In genomic region chr20:62936996-62937352, GRCh38 we compare ENCODE assay signal across 8 cellular contexts. TPM values are rescaled to one million over a fixed set of nuclear protein-coding genes. Genes with fewer than 3 reads are reported as not detected.
A peak's percentile ranks its signal among the peaks of the same experiment; 100 is the strongest.
DNase-seq lines count a peak whose midpoint lies in the region; ATAC-seq, FAIRE-seq and TF ChIP-seq lines count a peak whose summit lies in the region.

No MANE protein-coding gene starts in this region.

- H3K4me1 ChIP-seq in K562 (replicated peaks in 1 of 2; ENCODE audit: control insufficient read depth in 2 of 2, insufficient read depth in 2 of 2, low read length in 2 of 2) (peaks cover 35 to 56% of the 10 kb centered on the region in 2 experiments; a peak in 4 of 5 replicates), upper lobe of right lung (peaks cover 28% of the 10 kb centered on the region)

- intact Hi-C loops in CD4-positive, alpha-beta T cell (cut with DNase I, micrococcal nuclease), result loop anchor here (1.0 to 10.0 kb wide), 7 partner anchors 9 to 530 kb away; partner anchors contain the start of genes ARFGAP1 (in 1 of the 2), CABLES2 (in 1 of the 2), DIDO1 (in 1 of the 2) and YTHDF1 (in 1 of the 2)
- intact Hi-C loops in K562 (cut with micrococcal nuclease) (loop anchor here (1.0 kb wide), 1 partner anchor 11 kb away; the partner anchor contains the start of gene DIDO1), lower leg skin (cut with DNase I; ENCODE audit: low total_unique reads) (no loop called here), upper lobe of right lung (cut with DNase I) (no loop called here)

- peaks cover 95% of the 10 kb centered on the region for H3K79me2 ChIP-seq in K562 (ENCODE audit: control insufficient read depth, insufficient read depth, low read length)

- H3K9me1 ChIP-seq in K562 (ENCODE audit: control insufficient read depth, insufficient read depth, low read length), result peaks cover 7% of the 10 kb centered on the region

- H3K4me3 Mint-ChIP-seq in CD4-positive, alpha-beta T cell, result peak overlapping the region; percentile 96

- in situ Hi-C loops in K562 (cut with MboI), result no loop called here

- no peaks in the 10 kb centered on the region for H3K9me3 ChIP-seq in CD4-positive, alpha-beta T cell (ENCODE audit: control insufficient read depth, low read length)
- H3K9me3 ChIP-seq in K562 (replicated peaks; ENCODE audit: control insufficient read depth, insufficient read depth, low read depth, low read length) (no peaks in the 10 kb centered on the region), upper lobe of right lung (no peaks in the 10 kb centered on the region)

- CTCF ChIA-PET in CD4-positive, alpha-beta T cell (lab: Charles Lee), result interaction anchor here (1.0 to 3.4 kb wide), 6 partner anchors 11 to 41 kb away, joined by 3 to 11 read pairs (median 5); no protein-coding TSS in a partner anchor
- CTCF ChIA-PET in K562 (lab: Yijun Ruan, JAX; ENCODE audit: low intra/inter-chr PET ratio), result no interaction called here

- peak overlapping the region; percentile 97 to 99 for H3K9ac ChIP-seq in K562 (ENCODE audit: insufficient read depth in 1 of 2, low read depth in 2 of 2, low read length in 2 of 2)

- no peak for DNase-seq in CD4-positive, alpha-beta T cell
- DNase-seq in K562 (ENCODE audit: extremely low read depth in 1 of 4, low spot score in 3 of 4) (peak in 1 of 4 experiments; percentile 39), lower leg skin (ENCODE audit: low spot score in 2 of 2) (no peak), upper lobe of right lung (no peak), NCI-H524 (lab: John Stamatoyannopoulos, UW) (no peak), NCI-H226 (no peak), mesenteric fat pad (ENCODE audit: low spot score) (no peak)

- peaks cover 41% of the 10 kb centered on the region for H3K36me3 Mint-ChIP-seq in CD4-positive, alpha-beta T cell (ENCODE audit: low read depth)

- peak; percentile 56 for FAIRE-seq in K562 (lab: Jason Lieb, UNC)

- no peak for TF ChIP-seq CTCF in CD4-positive, alpha-beta T cell (IDR thresholded peaks at IDR 0.05)
- TF ChIP-seq CTCF in K562 (IDR thresholded peaks at IDR 0.05 in 2 of 3, conservative IDR thresholded peaks at IDR 0.05 in 1 of 3; ENCODE audit: insufficient read depth in 2 of 3, low read depth in 1 of 3, low read length in 3 of 3) (no peak), lower leg skin (IDR thresholded peaks at IDR 0.05) (no peak), upper lobe of right lung (IDR thresholded peaks at IDR 0.05) (no peak)

- no peak for TF ChIP-seq RAD21 in Ishikawa (IDR thresholded peaks at IDR 0.05; ENCODE audit: low read depth)
- no peak for TF ChIP-seq RAD21 in K562 (CRISPR knock-in tag; conservative IDR thresholded peaks at IDR 0.05 in 1 of 2, IDR thresholded peaks at IDR 0.05 in 1 of 2)

- H4K20me1 ChIP-seq in K562 (replicated peaks; ENCODE audit: control insufficient read depth, insufficient read depth, low read length), result peaks cover 32% of the 10 kb centered on the region

- no peaks in the 10 kb centered on the region for H3K9me3 Mint-ChIP-seq in CD4-positive, alpha-beta T cell

- TF ChIP-seq EP300 in Ishikawa (IDR thresholded peaks at IDR 0.05; ENCODE audit: borderline replicate concordance), result no peak
- no peak for TF ChIP-seq EP300 in K562 (IDR thresholded peaks at IDR 0.05; ENCODE audit: low read length)

- H3K4me2 ChIP-seq in K562 (ENCODE audit: insufficient read depth, low read length), result peak overlapping the region; percentile 99

- H3K4me1 Mint-ChIP-seq in CD4-positive, alpha-beta T cell (ENCODE audit: low read depth), result peaks cover 36% of the 10 kb centered on the region

- peak overlapping the region; percentile 92 for H3K27ac Mint-ChIP-seq in CD4-positive, alpha-beta T cell

- H2AFZ ChIP-seq in K562 (ENCODE audit: low read depth, low read length), result peak overlapping the region; percentile 90

- H3K27ac ChIP-seq in CD4-positive, alpha-beta T cell (ENCODE audit: low read depth, low read length), result peak overlapping the region; percentile 84
- H3K27ac ChIP-seq in K562 (ENCODE audit: extremely low read depth, low read depth, low read length) (peak overlapping the region; percentile 97), upper lobe of right lung (peak overlapping the region; percentile 93)

- no TSS peak for BruUV-seq in K562 (replicated peaks; lab: Mats Ljungman, UMichigan)

- no peak for TF ChIP-seq POLR2A in K562 (conservative IDR thresholded peaks at IDR 0.05)
- no peak for TF ChIP-seq POLR2A in lower leg skin (IDR thresholded peaks at IDR 0.05)

- WGBS in K562 (ENCODE audit: insufficient coverage, low coverage, missing lambda C conversion rate), result under 1% methylated on average over 17 of the region's 18 CpGs
- 1 to 2% methylated on average over 18 of the region's 18 CpGs for WGBS in lower leg skin, 2 donors

- no peaks in the 10 kb centered on the region for H3K27me3 Mint-ChIP-seq in CD4-positive, alpha-beta T cell

- POLR2A ChIA-PET in CD4-positive, alpha-beta T cell (lab: Charles Lee), result interaction anchor here (0.9 to 5.1 kb wide), 8 partner anchors 10 to 143 kb away, joined by 3 to 69 read pairs (median 6); partner anchors contain the start of genes DIDO1 and SLC17A9
- POLR2A ChIA-PET in K562 (lab: Yijun Ruan, JAX), result interaction anchor here (0.6 to 5.3 kb wide), 8 partner anchors 8 to 62 kb away, joined by 3 to 64 read pairs (median 12); partner anchors contain the start of gene DIDO1

- no peak for ATAC-seq in CD4-positive, alpha-beta T cell (ENCODE audit: poor library complexity)
- ATAC-seq in K562, result peak; percentile 5; the same call in 1 of the 3 replicates
- ATAC-seq in upper lobe of right lung, result no peak

- no peaks in the 10 kb centered on the region for H3K27me3 ChIP-seq in CD4-positive, alpha-beta T cell (ENCODE audit: control insufficient read depth, insufficient read depth, low read length)
- H3K27me3 ChIP-seq in K562 (ENCODE audit: control insufficient read depth in 2 of 2, insufficient read depth in 2 of 2, low read length in 2 of 2) (no peaks in the 10 kb centered on the region), upper lobe of right lung (no peaks in the 10 kb centered on the region)

- H3K36me3 ChIP-seq in K562 (ENCODE audit: control insufficient read depth, insufficient read depth, low read length), result peaks cover 64% of the 10 kb centered on the region
- H3K36me3 ChIP-seq in upper lobe of right lung, result peaks cover 9% of the 10 kb centered on the region

- H3K4me3 ChIP-seq in K562 (peak overlapping the region; percentile 97), lower leg skin (ENCODE audit: low read depth, poor library complexity, severe bottlenecking) (peak overlapping the region; percentile 94), upper lobe of right lung (peak overlapping the region; percentile 93)

RNA-seq across cellular contexts. Expression of gene GID8, which starts 1.0 kb away (rescaled TPM):
- 10 to 100 TPM; 39.6 to 46.1 TPM for total RNA-seq in CD4-positive, alpha-beta T cell
- total RNA-seq in K562 (2011; cell fraction: chromatin; rRNA removed; ENCODE audit: low replicate concordance), result 26.6 and 28.0 TPM in 2 replicates
- 15.2 and 19.5 TPM in 2 replicates for total RNA-seq in K562 (2011; cell fraction: nucleolus; rRNA removed)
- 23.8 and 32.1 TPM in 2 replicates for total RNA-seq in K562 (2011; cell fraction: nucleoplasm; rRNA removed)
- total RNA-seq in K562 (2014; rRNA removed) (22.2 and 26.0 TPM in 2 replicates), K562 (2014; rRNA removed; fragmentation: Illumina TruSeq; extraction: Trizol) (21.8 and 23.4 TPM in 2 replicates), K562 (2015; rRNA removed; fragmentation: Illumina TruSeq; extraction: Trizol) (22.4 and 23.0 TPM in 2 replicates), K562 (2021) (29.0 and 31.6 TPM in 2 replicates), lower leg skin (10 to 100 TPM; 39.6 to 59.3 (median 44.2) TPM), upper lobe of right lung (27.4 TPM), mesenteric fat pad (22.6 TPM)
- polyA plus RNA-seq in K562 (2011; rRNA removed) (24.6 and 26.3 TPM in 2 replicates), K562 (2014; fragmentation: Illumina TruSeq; extraction: Trizol) (22.2 TPM in 2 replicates), K562 (2014; fragmentation: Nextera tagmentation; extraction: Ambion mirVana) (10 to 100 TPM in 1 of 2 experiments, 1 to 10 TPM in 1; 7.5 to 12.9 TPM), K562 (2014; rRNA removed) (24.9 and 25.7 TPM in 2 replicates)
- polyA plus RNA-seq in K562 (2011; cell fraction: cytosol; rRNA removed), result 20.8 and 25.4 TPM in 2 replicates
- polyA plus RNA-seq in K562 (2011; cell fraction: nucleus; rRNA removed), result 19.8 and 21.7 TPM in 2 replicates
- 21.3 and 23.2 TPM in 2 replicates for polyA plus RNA-seq in K562 (2012)
- polyA minus RNA-seq in K562 (2011; rRNA and poly(A)+ RNA removed), result 31.4 and 32.6 TPM in 2 replicates
- 15.6 and 17.0 TPM in 2 replicates for polyA minus RNA-seq in K562 (2011; cell fraction: cytosol; rRNA and poly(A)+ RNA removed)
- polyA minus RNA-seq in K562 (2011; cell fraction: nucleus; rRNA and poly(A)+ RNA removed), result 6.1 and 10.0 TPM in 2 replicates

RNA-seq across cellular contexts. Expression of gene DIDO1, which starts 10.7 kb away (rescaled TPM):
- total RNA-seq in CD4-positive, alpha-beta T cell, result 10 to 100 TPM; 51.9 to 54.3 TPM
- total RNA-seq in K562 (2011; cell fraction: chromatin; rRNA removed; ENCODE audit: low replicate concordance), result 117 and 149 TPM in 2 replicates
- total RNA-seq in K562 (2011; cell fraction: nucleolus; rRNA removed), result 70.2 and 72.0 TPM in 2 replicates
- 82.5 and 92.1 TPM in 2 replicates for total RNA-seq in K562 (2011; cell fraction: nucleoplasm; rRNA removed)
- total RNA-seq in K562 (2014; rRNA removed) (31.2 and 36.7 TPM in 2 replicates), K562 (2014; rRNA removed; fragmentation: Illumina TruSeq; extraction: Trizol) (22.2 and 23.4 TPM in 2 replicates), K562 (2015; rRNA removed; fragmentation: Illumina TruSeq; extraction: Trizol) (26.8 and 27.1 TPM in 2 replicates), K562 (2021) (38.2 and 43.6 TPM in 2 replicates), lower leg skin (100 to 1,000 TPM in 1 of 4 donors, 10 to 100 TPM in 3; 54.2 to 105 (median 70.7) TPM), upper lobe of right lung (55.5 TPM), mesenteric fat pad (39.0 TPM)
- polyA plus RNA-seq in K562 (2011; rRNA removed) (40.5 and 50.2 TPM in 2 replicates), K562 (2014; fragmentation: Illumina TruSeq; extraction: Trizol) (37.4 and 37.9 TPM in 2 replicates), K562 (2014; fragmentation: Nextera tagmentation; extraction: Ambion mirVana) (1 to 10 TPM; 4.4 to 4.8 TPM), K562 (2014; rRNA removed) (44.3 and 46.8 TPM in 2 replicates)
- 31.2 and 58.5 TPM in 2 replicates for polyA plus RNA-seq in K562 (2011; cell fraction: cytosol; rRNA removed)
- 256 and 286 TPM in 2 replicates for polyA plus RNA-seq in K562 (2011; cell fraction: nucleus; rRNA removed)
- polyA plus RNA-seq in K562 (2012), result 23.7 and 36.2 TPM in 2 replicates
- polyA minus RNA-seq in K562 (2011; rRNA and poly(A)+ RNA removed), result 32.2 and 34.2 TPM in 2 replicates
- 13.9 and 15.7 TPM in 2 replicates for polyA minus RNA-seq in K562 (2011; cell fraction: cytosol; rRNA and poly(A)+ RNA removed)
- polyA minus RNA-seq in K562 (2011; cell fraction: nucleus; rRNA and poly(A)+ RNA removed), result 35.7 and 49.3 TPM in 2 replicates

RNA-seq across cellular contexts. Expression of gene SLC17A9, which starts 15.5 kb away (rescaled TPM):
- total RNA-seq in CD4-positive, alpha-beta T cell, result 1 to 10 TPM; 3.5 to 5.5 TPM
- total RNA-seq in K562 (2011; cell fraction: chromatin; rRNA removed; ENCODE audit: low replicate concordance), result not detected in 2 replicates
- total RNA-seq in K562 (2011; cell fraction: nucleolus; rRNA removed), result 0.13 TPM in 1 of 2 replicates, not detected in the other
- 0.15 TPM in 1 of 2 replicates, not detected in the other for total RNA-seq in K562 (2011; cell fraction: nucleoplasm; rRNA removed)
- total RNA-seq in K562 (2014; rRNA removed) (not detected in 2 replicates), K562 (2014; rRNA removed; fragmentation: Illumina TruSeq; extraction: Trizol) (not detected in 2 replicates), K562 (2015; rRNA removed; fragmentation: Illumina TruSeq; extraction: Trizol) (not detected in 2 replicates), K562 (2021) (0.27 and 0.31 TPM in 2 replicates), lower leg skin (1 to 10 TPM in 2 of 4 donors, under 1 TPM in 2; 0.46 to 1.1 (median 0.73) TPM), upper lobe of right lung (15.2 TPM), mesenteric fat pad (12.7 TPM)
- polyA plus RNA-seq in K562 (2011; rRNA removed) (not detected in 2 replicates), K562 (2014; fragmentation: Illumina TruSeq; extraction: Trizol) (not detected in 2 replicates), K562 (2014; fragmentation: Nextera tagmentation; extraction: Ambion mirVana) (not detected), K562 (2014; rRNA removed) (0.04 and 0.05 TPM in 2 replicates)
- polyA plus RNA-seq in K562 (2011; cell fraction: cytosol; rRNA removed), result 0.03 TPM in 1 of 2 replicates, not detected in the other
- polyA plus RNA-seq in K562 (2011; cell fraction: nucleus; rRNA removed), result 0.06 and 0.10 TPM in 2 replicates
- 0.03 TPM in 1 of 2 replicates, not detected in the other for polyA plus RNA-seq in K562 (2012)
- not detected in 2 replicates for polyA minus RNA-seq in K562 (2011; rRNA and poly(A)+ RNA removed)
- polyA minus RNA-seq in K562 (2011; cell fraction: cytosol; rRNA and poly(A)+ RNA removed), result not detected in 2 replicates
- not detected in 2 replicates for polyA minus RNA-seq in K562 (2011; cell fraction: nucleus; rRNA and poly(A)+ RNA removed)

Comparison
In these comparisons a context has a peak if more than half of its experiments do, and no peak if none do; other contexts are left out.
1. intact Hi-C loops: an anchor here in CD4-positive, alpha-beta T cell (1.0 to 10.0 kb wide) and K562 (1.0 kb wide); none called in lower leg skin and upper lobe of right lung.